Comparison of ENCODE assay signal across 11 cellular contexts in genomic region chr1:36396359-36396758, GRCh38. TPM values are rescaled to one million over a fixed set of nuclear protein-coding genes. Genes with fewer than 3 reads are reported as not detected.
DNase-seq lines count a peak whose midpoint lies in the region; ATAC-seq and TF ChIP-seq lines count a peak whose summit lies in the region.
"Had no signal": no experiment of that assay in that cellular context is flagged by ENCODE, and none has a peak within 500 bp of the region (broad histone marks: within the 10 kb centered on the region; RNA-seq: fewer than 3 reads in every experiment).

No MANE protein-coding gene starts in this region.

- peaks cover 24% of the 10 kb centered on the region for H3K4me1 ChIP-seq in lower lobe of right lung
- peaks cover 8 to 22% of the 10 kb centered on the region in 2 donors for H3K4me1 ChIP-seq in thoracic aorta (ENCODE audit: control insufficient read depth in 1 of 2, low read depth in 2 of 2)

- no peak for DNase-seq in activated naive CD4-positive, alpha-beta T cell treated with Interleukin-2 at 50 U/mL for 16 hours
- peak; percentile 62 for DNase-seq in activated CD4-positive, alpha-beta memory T cell treated with anti-CD3 and anti-CD28 coated beads for 36 hours
- DNase-seq in lower lobe of right lung: no peak
- no peak for DNase-seq in thoracic aorta (ENCODE audit: low spot score)
- DNase-seq in pons (ENCODE audit: low spot score): no peak
- no peak for DNase-seq in DMS153 (lab: John Stamatoyannopoulos, UW)
- DNase-seq in superior temporal gyrus (ENCODE audit: extremely low spot score): no peak
- DNase-seq: body of pancreas, NCI-H510A treated with DMSO at 0.1 percent for 48 hours, WERI-Rb-1 had no signal

- no peaks in the 10 kb centered on the region for H3K27me3 ChIP-seq in lower lobe of right lung (ENCODE audit: low read depth)
- no peaks in the 10 kb centered on the region for H3K27me3 ChIP-seq in thoracic aorta (replicated peaks; ENCODE audit: insufficient read depth)
- H3K27me3 ChIP-seq: body of pancreas had no signal

- H3K36me3 Mint-ChIP-seq in activated naive CD4-positive, alpha-beta T cell treated with anti-CD3 and anti-CD28 coated beads, Interleukin-2, amount 50 U/mL, for 24 hours: peaks cover 16% of the 10 kb centered on the region
- peaks cover 19% of the 10 kb centered on the region for H3K36me3 Mint-ChIP-seq in activated CD4-positive, alpha-beta memory T cell treated with anti-CD3 and anti-CD28 coated beads for 36 hours

- TF ChIP-seq CTCF in lower lobe of right lung (IDR thresholded peaks at IDR 0.05) (no peak), thoracic aorta (IDR thresholded peaks at IDR 0.05) (no peak)

- peak overlapping the region; percentile 88 for H3K4me3 ChIP-seq in lower lobe of right lung
- H3K4me3 ChIP-seq in thoracic aorta: peak overlapping the region; percentile 87

- ATAC-seq in lower lobe of right lung (no peak), thoracic aorta (ENCODE audit: insufficient number of reproducible peaks, low FRiP score, low read depth) (no peak)

- H3K27ac Mint-ChIP-seq in activated naive CD4-positive, alpha-beta T cell treated with anti-CD3 and anti-CD28 coated beads, Interleukin-2, amount 50 U/mL, for 24 hours: peak overlapping the region; percentile 100
- peak overlapping the region; percentile 74 for H3K27ac Mint-ChIP-seq in activated CD4-positive, alpha-beta memory T cell treated with anti-CD3 and anti-CD28 coated beads for 36 hours

- peak overlapping the region; percentile 96 for H3K4me3 Mint-ChIP-seq in activated naive CD4-positive, alpha-beta T cell treated with anti-CD3 and anti-CD28 coated beads, Interleukin-2, amount 50 U/mL, for 24 hours
- peak overlapping the region; percentile 98 for H3K4me3 Mint-ChIP-seq in activated CD4-positive, alpha-beta memory T cell treated with anti-CD3 and anti-CD28 coated beads for 36 hours

- POLR2A ChIA-PET in activated CD4-positive, alpha-beta memory T cell treated with anti-CD3 and anti-CD28 coated beads for 36 hours (lab: Charles Lee): interaction anchor here (0.9 to 3.5 kb wide), 3 partner anchors 9 to 465 kb away, joined by 3 to 84 read pairs (median 3); partner anchors contain the start of gene AGO3

- no peaks in the 10 kb centered on the region for H3K27me3 Mint-ChIP-seq in activated naive CD4-positive, alpha-beta T cell treated with anti-CD3 and anti-CD28 coated beads, Interleukin-2, amount 50 U/mL, for 24 hours
- no peaks in the 10 kb centered on the region for H3K27me3 Mint-ChIP-seq in activated CD4-positive, alpha-beta memory T cell treated with anti-CD3 and anti-CD28 coated beads for 36 hours

- CTCF ChIA-PET in activated CD4-positive, alpha-beta memory T cell treated with anti-CD3 and anti-CD28 coated beads for 36 hours (lab: Charles Lee): interaction anchor here (0.7 to 3.5 kb wide), 5 partner anchors 10 to 54 kb away, joined by 3 to 20 read pairs (median 6); partner anchors contain the start of gene STK40

- no peaks in the 10 kb centered on the region for H3K9me3 Mint-ChIP-seq in activated naive CD4-positive, alpha-beta T cell treated with anti-CD3 and anti-CD28 coated beads, Interleukin-2, amount 50 U/mL, for 24 hours
- no peaks in the 10 kb centered on the region for H3K9me3 Mint-ChIP-seq in activated CD4-positive, alpha-beta memory T cell treated with anti-CD3 and anti-CD28 coated beads for 36 hours

- H3K36me3 ChIP-seq in lower lobe of right lung (peaks cover 29% of the 10 kb centered on the region), thoracic aorta (peaks cover 26% of the 10 kb centered on the region)

- peaks cover 32% of the 10 kb centered on the region for H3K4me1 Mint-ChIP-seq in activated naive CD4-positive, alpha-beta T cell treated with anti-CD3 and anti-CD28 coated beads, Interleukin-2, amount 50 U/mL, for 24 hours
- H3K4me1 Mint-ChIP-seq in activated CD4-positive, alpha-beta memory T cell treated with anti-CD3 and anti-CD28 coated beads for 36 hours (ENCODE audit: low read depth): peaks cover 27% of the 10 kb centered on the region

- H3K9me3 ChIP-seq in lower lobe of right lung (no peaks in the 10 kb centered on the region), thoracic aorta (no peaks in the 10 kb centered on the region)
- H3K9me3 ChIP-seq: body of pancreas had no signal

- intact Hi-C loops in activated CD4-positive, alpha-beta memory T cell treated with anti-CD3 and anti-CD28 coated beads for 36 hours (cut with micrococcal nuclease): no loop called here
- intact Hi-C loops in lower lobe of right lung (cut with DNase I): no loop called here

- H3K27ac ChIP-seq in lower lobe of right lung: peak overlapping the region; percentile 96
- H3K27ac ChIP-seq in thoracic aorta: peak overlapping the region in 1 of 2 donors; percentile 84
- H3K27ac ChIP-seq: WERI-Rb-1 had no signal

RNA-seq across cellular contexts. Expression of gene LSM10, which starts 1.3 kb away (rescaled TPM):
- total RNA-seq in activated CD4-positive, alpha-beta memory T cell treated with anti-CD3 and anti-CD28 coated beads for 36 hours: 10 to 100 TPM; 46.0 to 47.0 TPM
- total RNA-seq in lower lobe of right lung: 44.5 TPM
- total RNA-seq in thoracic aorta: 10 to 100 TPM; 14.4 to 34.4 TPM

RNA-seq across cellular contexts. Expression of gene STK40, which starts 10.6 kb away (rescaled TPM):
- 10 to 100 TPM; 57.3 to 57.4 TPM for total RNA-seq in activated CD4-positive, alpha-beta memory T cell treated with anti-CD3 and anti-CD28 coated beads for 36 hours
- total RNA-seq in lower lobe of right lung (74.2 TPM), thoracic aorta (10 to 100 TPM; 60.3 to 61.5 TPM)

RNA-seq across cellular contexts. Expression of gene OSCP1, which starts 53.9 kb away (rescaled TPM):
- 1 to 10 TPM; 1.8 to 2.7 TPM for total RNA-seq in activated CD4-positive, alpha-beta memory T cell treated with anti-CD3 and anti-CD28 coated beads for 36 hours
- 17.1 TPM for total RNA-seq in lower lobe of right lung
- 10 to 100 TPM; 11.5 to 16.9 TPM for total RNA-seq in thoracic aorta
